17 cellular contexts compared by ENCODE assay signal in genomic region chr11:86209806-86210657, GRCh38. TPM values are rescaled to one million over a fixed set of nuclear protein-coding genes. Genes with fewer than 3 reads are reported as not detected.
DNase-seq lines count a peak whose midpoint lies in the region; ATAC-seq and TF ChIP-seq lines count a peak whose summit lies in the region.
"Had no signal": no experiment of that assay in that cellular context is flagged by ENCODE, and none has a peak within 500 bp of the region (broad histone marks: within the 10 kb centered on the region; RNA-seq: fewer than 3 reads in every experiment).

No MANE protein-coding gene starts in this region.

- intact Hi-C loops in left lung (cut with DNase I): loop anchor here in 1 of 2 donors (10.0 kb wide), 1 partner anchor 345 kb away; no protein-coding TSS in a partner anchor

- no peaks in the 10 kb centered on the region for H3K36me3 ChIP-seq in left lung
- no peaks in the 10 kb centered on the region for H3K36me3 ChIP-seq in smooth muscle cell (ENCODE audit: low read depth)
- H3K36me3 ChIP-seq: HAP-1, SJCRH30 had no signal

- no peaks in the 10 kb centered on the region for H3K9me3 Mint-ChIP-seq in WTC11
- H3K9me3 Mint-ChIP-seq: CD4-positive, alpha-beta memory T cell had no signal

- POLR2A ChIA-PET in WTC11 (lab: Charles Lee): no interaction called here

- ATAC-seq in WTC11: no peak
- ATAC-seq in left lung: peak; percentile 67
- ATAC-seq: GM12878 had no signal

- TF ChIP-seq CTCF in WTC11 (IDR thresholded peaks at IDR 0.05) (no peak), left lung (IDR thresholded peaks at IDR 0.05) (no peak), smooth muscle cell (IDR thresholded peaks at IDR 0.05; ENCODE audit: borderline replicate concordance, insufficient read depth, poor library complexity, severe bottlenecking) (no peak)

- H3F3A ChIP-seq in smooth muscle cell (ENCODE audit: low read depth): peaks cover 3% of the 10 kb centered on the region

- H3K36me3 Mint-ChIP-seq in WTC11: no peaks in the 10 kb centered on the region
- H3K36me3 Mint-ChIP-seq: CD4-positive, alpha-beta memory T cell had no signal

- H3K27ac ChIP-seq in left lung (no peak overlapping the region), smooth muscle cell (ENCODE audit: low read depth) (no peak overlapping the region)
- H3K27ac ChIP-seq: SJCRH30 had no signal

- 95% methylated on average over 9 of the region's 9 CpGs for WGBS in smooth muscle cell (ENCODE audit: low lambda C conversion rate)

- DNase-seq in HuH-7 (ENCODE audit: low spot score) (peak; percentile 39), WTC11 (ENCODE audit: low spot score) (no peak), left lung (no peak), smooth muscle cell (lab: John Stamatoyannopoulos, UW; ENCODE audit: unreplicated experiment) (no peak), NCI-H345 treated with DMSO at 0.1 percent for 48 hours (lab: John Stamatoyannopoulos, UW; ENCODE audit: unreplicated experiment) (no peak), NCI-H2107 treated with DMSO at 0.1 percent for 48 hours (lab: John Stamatoyannopoulos, UW; ENCODE audit: unreplicated experiment) (no peak)
- DNase-seq in stimulated activated naive CD4-positive, alpha-beta T cell (lab: John Stamatoyannopoulos, UW): no peak
- DNase-seq: CD4-positive, alpha-beta memory T cell; GDM1; KBM-7; NCI-H1417 treated with DMSO at 0.1 percent for 48 hours; NCI-H1930; NCI-H2171; NCI-H774; SJCRH30 had no signal

- H3K4me1 ChIP-seq in left lung: peaks cover 0 to 21% of the 10 kb centered on the region in 2 donors
- no peaks in the 10 kb centered on the region for H3K4me1 ChIP-seq in smooth muscle cell (ENCODE audit: low read depth)
- H3K4me1 ChIP-seq: HAP-1 had no signal

- H4K20me1 ChIP-seq in smooth muscle cell (ENCODE audit: low read depth): no peaks in the 10 kb centered on the region

- H3K4me3 ChIP-seq in left lung (no peak overlapping the region), smooth muscle cell (no peak overlapping the region)
- H3K4me3 ChIP-seq: GM12878, HAP-1, SJCRH30 had no signal

- no peaks in the 10 kb centered on the region for H3K27me3 Mint-ChIP-seq in WTC11 (ENCODE audit: low read depth)
- H3K27me3 Mint-ChIP-seq: CD4-positive, alpha-beta memory T cell had no signal

- H3K9me3 ChIP-seq in left lung (no peaks in the 10 kb centered on the region), smooth muscle cell (replicated peaks; ENCODE audit: low read depth) (no peaks in the 10 kb centered on the region)
- H3K9me3 ChIP-seq: HAP-1, SJCRH30 had no signal

- H3K27ac Mint-ChIP-seq in WTC11: no peak overlapping the region
- H3K27ac Mint-ChIP-seq: CD4-positive, alpha-beta memory T cell had no signal

- CTCF ChIA-PET in WTC11 (lab: Charles Lee): no interaction called here

- H3K79me2 ChIP-seq in smooth muscle cell (ENCODE audit: low read depth): no peaks in the 10 kb centered on the region

- H2AFZ ChIP-seq in smooth muscle cell (ENCODE audit: low read depth): peak overlapping the region; percentile 53

- H3K9ac ChIP-seq in smooth muscle cell (ENCODE audit: low read depth): no peak overlapping the region

- no peak overlapping the region for H3K4me3 Mint-ChIP-seq in WTC11
- H3K4me3 Mint-ChIP-seq: CD4-positive, alpha-beta memory T cell had no signal

- no peaks in the 10 kb centered on the region for H3K4me1 Mint-ChIP-seq in WTC11

- no peak overlapping the region for H3K4me2 ChIP-seq in smooth muscle cell

- no peaks in the 10 kb centered on the region for H3K27me3 ChIP-seq in left lung
- no peaks in the 10 kb centered on the region for H3K27me3 ChIP-seq in smooth muscle cell (ENCODE audit: low read depth)
- H3K27me3 ChIP-seq: SJCRH30 had no signal

TF ChIP-seq in WTC11, 78 proteins besides CTCF, POLR2A, EP300 and RAD21:
- no peak for TF ChIP-seq ZNF425 (CRISPR knock-in tag; conservative IDR thresholded peaks at IDR 0.05)
- peak; percentile 45; the same call in 1 of the 2 replicates for TF ChIP-seq GABPB1 (CRISPR knock-in tag; IDR thresholded peaks at IDR 0.05)

RNA-seq across cellular contexts. Expression of gene EED, which starts 34.5 kb away (rescaled TPM):
- total RNA-seq in WTC11 (2021) (24.7 to 27.7 TPM (median 27.3 TPM) in 3 replicates), left lung (10 to 100 TPM; 20.3 to 24.6 TPM), smooth muscle cell (24.7 and 38.7 TPM in 2 replicates)
- polyA plus RNA-seq in smooth muscle cell: 18.6 and 26.7 TPM in 2 replicates
